8 cellular contexts compared by ENCODE assay signal in the genomic region with DNA sequence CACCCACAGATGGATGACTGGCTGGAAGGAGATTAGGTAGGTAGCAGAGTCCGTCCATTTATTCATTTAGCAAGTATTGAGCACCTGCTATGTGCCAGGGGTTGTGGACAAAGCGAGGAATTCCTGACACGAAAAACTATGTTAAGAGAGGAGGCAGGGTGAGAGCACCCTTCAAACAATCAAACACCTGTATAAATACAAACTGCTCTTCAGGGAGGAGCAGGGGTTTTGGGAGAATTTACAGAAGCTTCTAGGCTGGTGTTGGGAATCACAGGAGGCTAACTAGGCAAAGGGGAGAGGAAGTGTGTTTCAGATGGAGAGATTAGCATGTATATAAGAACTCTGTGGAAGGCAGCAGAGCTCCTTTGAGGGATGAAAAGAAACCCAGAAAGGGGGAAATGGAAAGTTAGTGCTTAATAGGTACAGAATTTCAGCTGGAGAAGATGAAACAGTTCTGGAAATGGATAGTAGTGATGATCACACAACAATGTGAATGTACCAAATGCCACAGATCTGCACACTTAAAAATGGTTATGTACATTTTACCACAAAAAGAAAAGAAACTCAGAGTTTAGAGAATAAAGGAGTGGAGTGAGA. TPM values are rescaled to one million over a fixed set of nuclear protein-coding genes. Genes with fewer than 3 reads are reported as not detected.
DNase-seq lines count a peak whose midpoint lies in the region; ATAC-seq and TF ChIP-seq lines count a peak whose summit lies in the region.

No MANE protein-coding gene starts in this region.

- no peaks in the 10 kb centered on the region for H3K27me3 ChIP-seq in SK-N-SH (ENCODE audit: insufficient read depth)
- no peaks in the 10 kb centered on the region for H3K27me3 ChIP-seq in suprapubic skin

- no peaks in the 10 kb centered on the region for H3K9me3 Mint-ChIP-seq in activated T-helper 2 cell treated with anti-CD3 and anti-CD28 coated beads, Interferon-gamma antibody, Interleukin-2, Interleukin-4, amounts not matched to agents 10 μg/mL and 5 μg/mL and 100 μg/mL, durations not matched to agents 14 hours and 24 hours and 36 hours

- peak overlapping the region; percentile 96 for H2AFZ ChIP-seq in SK-N-SH (ENCODE audit: low read depth)

- H3K36me3 ChIP-seq in SK-N-SH (replicated peaks in 1 of 2; ENCODE audit: control insufficient read depth in 1 of 2, insufficient read depth in 2 of 2, low read length in 1 of 2) = peaks cover 0 to 14% of the 10 kb centered on the region in 2 experiments
- no peaks in the 10 kb centered on the region for H3K36me3 ChIP-seq in suprapubic skin

- H3K27ac Mint-ChIP-seq in activated T-helper 2 cell treated with anti-CD3 and anti-CD28 coated beads, Interferon-gamma antibody, Interleukin-2, Interleukin-4, amounts not matched to agents 10 μg/mL and 5 μg/mL and 100 μg/mL, durations not matched to agents 14 hours and 24 hours and 36 hours = peak overlapping the region; percentile 90

- H3K4me3 Mint-ChIP-seq in activated T-helper 2 cell treated with anti-CD3 and anti-CD28 coated beads, Interferon-gamma antibody, Interleukin-2, Interleukin-4, amounts not matched to agents 10 μg/mL and 5 μg/mL and 100 μg/mL, durations not matched to agents 14 hours and 24 hours and 36 hours (ENCODE audit: low read depth) = peak overlapping the region; percentile 93

- H3K27me3 Mint-ChIP-seq in activated T-helper 2 cell treated with anti-CD3 and anti-CD28 coated beads, Interferon-gamma antibody, Interleukin-2, Interleukin-4, amounts not matched to agents 10 μg/mL and 5 μg/mL and 100 μg/mL, durations not matched to agents 14 hours and 24 hours and 36 hours (ENCODE audit: low read depth) = no peaks in the 10 kb centered on the region

- no peaks in the 10 kb centered on the region for H3K9me2 ChIP-seq in SK-N-SH

- H3K9me3 ChIP-seq in SK-N-SH = no peaks in the 10 kb centered on the region
- H3K9me3 ChIP-seq in suprapubic skin = no peaks in the 10 kb centered on the region

- ATAC-seq in SK-N-SH treated with all-trans-retinoic acid at 6 μM for 48 hours = no peak
- ATAC-seq in HG03342 (IDR thresholded peaks at IDR 0.05; ENCODE audit: unreplicated experiment) = no peak
- no peak for ATAC-seq in activated CD4-positive, CD25-positive, alpha-beta regulatory T cell treated with anti-CD3 and anti-CD28 coated beads, Interleukin-2, amount 50 U/mL, for 24 hours

- no peaks in the 10 kb centered on the region for H4K20me1 ChIP-seq in SK-N-SH (ENCODE audit: insufficient read depth)

- TF ChIP-seq POLR2A in suprapubic skin (IDR thresholded peaks at IDR 0.05) = no peak

- H3K4me1 Mint-ChIP-seq in activated T-helper 2 cell treated with anti-CD3 and anti-CD28 coated beads, Interferon-gamma antibody, Interleukin-2, Interleukin-4, amounts not matched to agents 10 μg/mL and 5 μg/mL and 100 μg/mL, durations not matched to agents 14 hours and 24 hours and 36 hours (ENCODE audit: low read depth) = peaks cover 43% of the 10 kb centered on the region

- H3K4me1 ChIP-seq in SK-N-SH (ENCODE audit: control insufficient read depth in 1 of 2, insufficient read depth in 2 of 2, low read depth in 1 of 2, low read length in 1 of 2) = peaks cover 0 to 7% of the 10 kb centered on the region in 2 experiments; a peak in 2 of 4 replicates
- peaks cover 22% of the 10 kb centered on the region for H3K4me1 ChIP-seq in suprapubic skin

- peak overlapping the region; percentile 80 to 92 for H3K4me3 ChIP-seq in SK-N-SH (ENCODE audit: low read depth in 2 of 2, low read length in 1 of 2)
- H3K4me3 ChIP-seq in suprapubic skin = peak overlapping the region; percentile 68

- CTCF ChIA-PET in SK-N-SH (lab: Yijun Ruan, JAX) = interaction anchor here (0.6 to 3.2 kb wide), 11 partner anchors 11 to 587 kb away, joined by 3 to 16 read pairs (median 4); a partner anchor contains a TSS

- peak overlapping the region; percentile 64 to 82; a peak in 3 of 4 replicates for H3K27ac ChIP-seq in SK-N-SH (ENCODE audit: low read depth in 2 of 2, low read length in 1 of 2)
- peak overlapping the region; percentile 87 for H3K27ac ChIP-seq in suprapubic skin

- intact Hi-C loops in activated T-helper 2 cell treated with anti-CD3 and anti-CD28 coated beads, Interferon-gamma antibody, Interleukin-2, Interleukin-4, amounts not matched to agents 10 μg/mL and 5 μg/mL and 100 μg/mL, durations not matched to agents 14 hours and 24 hours and 36 hours (cut with micrococcal nuclease) = loop anchor here (1.0 to 2.0 kb wide), 5 partner anchors 8 to 190 kb away; a partner anchor contains a TSS

- H3K36me3 Mint-ChIP-seq in activated T-helper 2 cell treated with anti-CD3 and anti-CD28 coated beads, Interferon-gamma antibody, Interleukin-2, Interleukin-4, amounts not matched to agents 10 μg/mL and 5 μg/mL and 100 μg/mL, durations not matched to agents 14 hours and 24 hours and 36 hours (ENCODE audit: low read depth) = peaks cover 29% of the 10 kb centered on the region

- 0% methylated on average over 3 of the region's 3 CpGs for WGBS in SK-N-SH (ENCODE audit: low lambda C conversion rate)
- WGBS in suprapubic skin = 0% methylated on average over 3 of the region's 3 CpGs

- peak overlapping the region; percentile 87 for H3K9ac ChIP-seq in SK-N-SH

- TF ChIP-seq EP300 in SK-N-SH (IDR thresholded peaks at IDR 0.05; ENCODE audit: borderline replicate concordance in 1 of 2, low read depth in 1 of 2, low read length in 1 of 2) (no peak), suprapubic skin (IDR thresholded peaks at IDR 0.05) (no peak)

- H3K79me2 ChIP-seq in SK-N-SH (ENCODE audit: insufficient read depth) = peaks cover 42% of the 10 kb centered on the region

- POLR2A ChIA-PET in SK-N-SH (lab: Yijun Ruan, JAX) = interaction anchor here (0.6 to 1.3 kb wide), 3 partner anchors 18 to 258 kb away, joined by 3 to 5 read pairs (median 4); a partner anchor contains a TSS

- H3F3A ChIP-seq in SK-N-SH (replicated peaks; ENCODE audit: insufficient read depth) = peaks cover 3% of the 10 kb centered on the region

- H3K4me2 ChIP-seq in SK-N-SH = peak overlapping the region; percentile 93

- DNase-seq in SK-N-SH = peak; percentile 12
- no peak for DNase-seq in activated T-helper 2 cell treated with anti-CD3 and anti-CD28 coated beads, Interferon-gamma antibody, Interleukin-2, Interleukin-4, amounts not matched to agents 10 μg/mL and 5 μg/mL and 100 μg/mL, durations not matched to agents 14 hours and 24 hours and 36 hours (ENCODE audit: low spot score)
- DNase-seq in iPS-NIHi11 (ENCODE audit: low spot score) = peak; percentile 14
- DNase-seq in suprapubic skin (ENCODE audit: low spot score in 2 of 2) = no peak
- DNase-seq in stimulated activated CD4-positive, alpha-beta T cell treated with anti-CD3 and anti-CD28 coated beads, Interleukin-4, amount 100 ng/mL, for 4 hours = no peak

- TF ChIP-seq CTCF in SK-N-SH (IDR thresholded peaks at IDR 0.05) = no peak
- TF ChIP-seq CTCF in suprapubic skin (IDR thresholded peaks at IDR 0.05) = no peak

- no peak for TF ChIP-seq RAD21 in SK-N-SH (IDR thresholded peaks at IDR 0.05; ENCODE audit: low read length)

TF ChIP-seq in SK-N-SH, 30 proteins besides CTCF, POLR2A, EP300 and RAD21 (continues in another document):
- TF ChIP-seq MEF2A (IDR thresholded peaks at IDR 0.05; ENCODE audit: borderline replicate concordance, low read depth) = no peak
- TF ChIP-seq TCF12 (IDR thresholded peaks at IDR 0.05) = no peak
- no peak for TF ChIP-seq NRF1 (IDR thresholded peaks at IDR 0.05; ENCODE audit: low read depth, low read length)
- no peak for TF ChIP-seq RXRA (IDR thresholded peaks at IDR 0.05; ENCODE audit: borderline replicate concordance, low read depth)
- TF ChIP-seq ELF1 (IDR thresholded peaks at IDR 0.05) = no peak

TF ChIP-seq in SK-N-SH treated with all-trans-retinoic acid at 6 μM for 48 hours, 23 proteins besides CTCF, POLR2A, EP300 and RAD21 (continues in another document):
- TF ChIP-seq ESRRG (CRISPR knock-in tag; IDR thresholded peaks at IDR 0.05) (no peak), ZFP3 (CRISPR knock-in tag; IDR thresholded peaks at IDR 0.05) (no peak)
- TF ChIP-seq, protein P1, sequence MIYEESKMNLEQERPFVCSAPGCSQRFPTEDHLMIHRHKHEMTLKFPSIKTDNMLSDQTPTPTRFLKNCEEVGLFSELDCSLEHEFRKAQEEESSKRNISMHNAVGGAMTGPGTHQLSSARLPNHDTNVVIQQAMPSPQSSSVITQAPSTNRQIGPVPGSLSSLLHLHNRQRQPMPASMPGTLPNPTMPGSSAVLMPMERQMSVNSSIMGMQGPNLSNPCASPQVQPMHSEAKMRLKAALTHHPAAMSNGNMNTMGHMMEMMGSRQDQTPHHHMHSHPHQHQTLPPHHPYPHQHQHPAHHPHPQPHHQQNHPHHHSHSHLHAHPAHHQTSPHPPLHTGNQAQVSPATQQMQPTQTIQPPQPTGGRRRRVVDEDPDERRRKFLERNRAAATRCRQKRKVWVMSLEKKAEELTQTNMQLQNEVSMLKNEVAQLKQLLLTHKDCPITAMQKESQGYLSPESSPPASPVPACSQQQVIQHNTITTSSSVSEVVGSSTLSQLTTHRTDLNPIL (CRISPR knock-in tag; IDR thresholded peaks at IDR 0.05; ENCODE audit: low read depth) = no peak

RNA-seq across cellular contexts. Expression of a gene that starts 0.8 kb away (rescaled TPM):
- polyA plus RNA-seq in SK-N-SH (2012; rRNA removed) = 28.5 and 31.9 TPM in 2 replicates
- 33.1 and 36.7 TPM in 2 replicates for polyA plus RNA-seq in SK-N-SH (2012; cell fraction: cytosol; rRNA removed)
- polyA plus RNA-seq in SK-N-SH (2012; cell fraction: nucleus; rRNA removed) = 24.2 and 33.1 TPM in 2 replicates
- total RNA-seq in activated T-helper 2 cell treated with anti-CD3 and anti-CD28 coated beads, Interferon-gamma antibody, Interleukin-2, Interleukin-4, amounts not matched to agents 10 μg/mL and 5 μg/mL and 100 μg/mL, durations not matched to agents 14 hours and 24 hours and 36 hours = 36.1 and 40.1 TPM in 2 replicates
- total RNA-seq in suprapubic skin = 10 to 100 TPM; 22.4 to 44.4 (median 28.5) TPM

RNA-seq across cellular contexts. Expression of a gene that starts 8.1 kb away (rescaled TPM):
- polyA plus RNA-seq in SK-N-SH (2012; rRNA removed) = 24.1 and 31.8 TPM in 2 replicates
- polyA plus RNA-seq in SK-N-SH (2012; cell fraction: cytosol; rRNA removed) = 35.1 and 46.3 TPM in 2 replicates
- 15.1 and 18.2 TPM in 2 replicates for polyA plus RNA-seq in SK-N-SH (2012; cell fraction: nucleus; rRNA removed)
- total RNA-seq in activated T-helper 2 cell treated with anti-CD3 and anti-CD28 coated beads, Interferon-gamma antibody, Interleukin-2, Interleukin-4, amounts not matched to agents 10 μg/mL and 5 μg/mL and 100 μg/mL, durations not matched to agents 14 hours and 24 hours and 36 hours = 62.4 and 67.1 TPM in 2 replicates
- 10 to 100 TPM; 15.8 to 30.9 (median 23.9) TPM for total RNA-seq in suprapubic skin

RNA-seq across cellular contexts. Expression of a gene that starts 17.9 kb away (rescaled TPM):
- 19.2 and 26.9 TPM in 2 replicates for polyA plus RNA-seq in SK-N-SH (2012; rRNA removed)
- 8.1 and 8.3 TPM in 2 replicates for polyA plus RNA-seq in SK-N-SH (2012; cell fraction: cytosol; rRNA removed)
- 55.0 and 119 TPM in 2 replicates for polyA plus RNA-seq in SK-N-SH (2012; cell fraction: nucleus; rRNA removed)
- total RNA-seq in activated T-helper 2 cell treated with anti-CD3 and anti-CD28 coated beads, Interferon-gamma antibody, Interleukin-2, Interleukin-4, amounts not matched to agents 10 μg/mL and 5 μg/mL and 100 μg/mL, durations not matched to agents 14 hours and 24 hours and 36 hours = 76.6 and 86.2 TPM in 2 replicates
- total RNA-seq in suprapubic skin = 100 to 1,000 TPM in 1 of 4 donors, 10 to 100 TPM in 3; 47.7 to 328 (median 66.8) TPM

Comparison
In these comparisons a context has a peak if more than half of its experiments do, and no peak if none do; other contexts are left out.
1. DNase-seq: peak in SK-N-SH (single experiment) and iPS-NIHi11 (single experiment); none in activated T-helper 2 cell treated with anti-CD3 and anti-CD28 coated beads, Interferon-gamma antibody, Interleukin-2, Interleukin-4, amounts not matched to agents 10 μg/mL and 5 μg/mL and 100 μg/mL, durations not matched to agents 14 hours and 24 hours and 36 hours (single experiment), suprapubic skin (0 of 2) and stimulated activated CD4-positive, alpha-beta T cell treated with anti-CD3 and anti-CD28 coated beads, Interleukin-4, amount 100 ng/mL, for 4 hours (0 of 2).